8 cellular contexts compared by ENCODE assay signal in genomic region chr7:150403376-150404171, GRCh38. TPM values are rescaled to one million over a fixed set of nuclear protein-coding genes. Genes with fewer than 3 reads are reported as not detected.
DNase-seq lines count a peak whose midpoint lies in the region; ATAC-seq and TF ChIP-seq lines count a peak whose summit lies in the region.
"Had no signal": no experiment of that assay in that cellular context is flagged by ENCODE, and none has a peak within 500 bp of the region (broad histone marks: within the 10 kb centered on the region; RNA-seq: fewer than 3 reads in every experiment).

No MANE protein-coding gene starts in this region.

- TF ChIP-seq CTCF in GM12865 (IDR thresholded peaks at IDR 0.05; ENCODE audit: insufficient read depth, low read depth, low read length, missing control alignments), result no peak
- TF ChIP-seq CTCF in RWPE1 (conservative IDR thresholded peaks at IDR 0.05; ENCODE audit: low read depth), result no peak
- no peak for TF ChIP-seq CTCF in right atrium auricular region (IDR thresholded peaks at IDR 0.05)
- TF ChIP-seq CTCF in gastrocnemius medialis (IDR thresholded peaks at IDR 0.05 in 4 of 5, conservative IDR thresholded peaks at IDR 0.05 in 1 of 5), result no peak

- peak overlapping the region; percentile 69 for H3K4me3 ChIP-seq in GM12865 (ENCODE audit: low read depth, low read length)
- H3K4me3 ChIP-seq in right atrium auricular region, result no peak overlapping the region
- H3K4me3 ChIP-seq in gastrocnemius medialis, result peak overlapping the region in 1 of 4 donors; percentile 83

- TF ChIP-seq POLR2A in gastrocnemius medialis (IDR thresholded peaks at IDR 0.05), result no peak

- H3K9me3 ChIP-seq in right atrium auricular region (no peaks in the 10 kb centered on the region), gastrocnemius medialis (no peaks in the 10 kb centered on the region)

- in situ Hi-C loops in gastrocnemius medialis (cut with MboI; ENCODE audit: low sequenced_read_pairs in 4 of 4), result loop anchor here in 2 of 4 donors (25.0 kb wide), 1 partner anchor 116 kb away; no protein-coding TSS in a partner anchor

- no peaks in the 10 kb centered on the region for H3K27me3 ChIP-seq in right atrium auricular region
- H3K27me3 ChIP-seq in gastrocnemius medialis, result no peaks in the 10 kb centered on the region

- H3K27ac ChIP-seq in RWPE1, result peak overlapping the region; percentile 74; the same call in 1 of the 2 replicates
- H3K27ac ChIP-seq in right atrium auricular region, result peak overlapping the region; percentile 93 to 95
- peak overlapping the region; percentile 94 to 97 (median 96) for H3K27ac ChIP-seq in gastrocnemius medialis

- POLR2A ChIA-PET in RWPE1 (lab: Yijun Ruan, JAX; ENCODE audit: low non-redundant PET), result no interaction called here

- H3K36me3 ChIP-seq in right atrium auricular region, result no peaks in the 10 kb centered on the region
- H3K36me3 ChIP-seq in gastrocnemius medialis, result no peaks in the 10 kb centered on the region

- intact Hi-C loops in gastrocnemius medialis (cut with DNase I; ENCODE audit: low total_unique reads), result loop anchor here (2.0 to 10.0 kb wide), 2 partner anchors 17 to 621 kb away; partner anchors contain the start of genes ABCB8 and ATG9B

- CTCF ChIA-PET in RWPE1 (lab: Yijun Ruan, JAX), result no interaction called here

- no peak for DNase-seq in GM12865 (ENCODE audit: low read depth)
- DNase-seq in RWPE1 (ENCODE audit: low spot score), result no peak
- DNase-seq in right atrium auricular region (ENCODE audit: low spot score), result no peak
- no peak for DNase-seq in gastrocnemius medialis
- DNase-seq in dermis blood vessel endothelial cell, result no peak
- no peak for DNase-seq in HPDE6-E6E7 (ENCODE audit: extremely low spot score)
- no peak for DNase-seq in NCI-H1417 (lab: John Stamatoyannopoulos, UW)
- DNase-seq: Kasumi-1 had no signal

- H3K4me1 ChIP-seq in right atrium auricular region (peaks cover 0 to 39% of the 10 kb centered on the region in 2 donors), gastrocnemius medialis (peaks cover 5 to 12% of the 10 kb centered on the region in 2 donors)

- ATAC-seq in gastrocnemius medialis, result no peak

RNA-seq across cellular contexts. Expression of gene ZNF775, which starts 24.4 kb away (rescaled TPM):
- total RNA-seq in right atrium auricular region, result 1 to 10 TPM; 4.1 to 6.2 TPM
- 1 to 10 TPM; 3.1 to 7.5 (median 3.3) TPM for total RNA-seq in gastrocnemius medialis
- total RNA-seq in dermis blood vessel endothelial cell, result 8.1 and 9.7 TPM in 2 replicates

RNA-seq across cellular contexts. Expression of gene REPIN1, which starts 35.0 kb away (rescaled TPM):
- total RNA-seq in right atrium auricular region (100 to 1,000 TPM in 1 of 2 donors, 10 to 100 TPM in 1; 100.0 to 110 TPM), gastrocnemius medialis (100 to 1,000 TPM; 115 to 332 (median 159) TPM), dermis blood vessel endothelial cell (83.9 and 124 TPM in 2 replicates)

RNA-seq across cellular contexts. Expression of gene GIMAP8, which starts 46.9 kb away (rescaled TPM):
- 1 to 10 TPM; 6.6 to 9.6 TPM for total RNA-seq in right atrium auricular region
- total RNA-seq in gastrocnemius medialis, result 10 to 100 TPM in 1 of 4 donors, 1 to 10 TPM in 3; 5.4 to 10.4 (median 7.1) TPM
- 157 and 178 TPM in 2 replicates for total RNA-seq in dermis blood vessel endothelial cell

Comparison
In these comparisons a context has a peak if more than half of its experiments do, and no peak if none do; other contexts are left out.
1. RNA of gene GIMAP8, which starts 46.9 kb away (total RNA-seq): 157 to 178 TPM in dermis blood vessel endothelial cell; 6.6 to 9.6 TPM in right atrium auricular region and 5.4 to 10.4 TPM in gastrocnemius medialis; every median in the first group is over 10 times any median in the second.
2. Peak in every context shown above with its lines, with median percentiles within 50 percentile points of each other: H3K27ac ChIP-seq.